In the genomic region with DNA sequence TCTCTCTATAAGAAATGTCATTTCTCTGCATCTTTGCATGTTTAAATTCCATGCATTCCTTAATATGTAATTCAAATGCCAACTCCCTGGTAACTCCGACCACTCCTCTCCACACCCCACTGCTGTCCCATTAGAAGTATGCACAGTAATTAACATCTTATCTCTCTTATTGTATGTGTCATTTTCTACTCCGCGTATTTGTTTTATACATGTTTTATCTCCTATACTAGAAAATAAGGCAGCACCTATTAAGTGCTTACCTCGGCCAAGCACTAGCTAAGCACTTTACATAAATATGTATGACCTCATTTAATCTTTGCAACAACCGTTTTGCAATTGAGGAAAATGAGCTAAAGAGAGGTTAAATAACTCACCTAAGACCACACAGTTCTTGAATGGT, we compare ENCODE assay signal across 1 cellular context.
TF ChIP-seq lines count a peak whose summit lies in the region.

No MANE protein-coding gene starts in this region.

TF ChIP-seq in IMR-90, 13 proteins besides CTCF, POLR2A, EP300 and RAD21:
- TF ChIP-seq CEBPB (IDR thresholded peaks at IDR 0.05; ENCODE audit: low read depth, low read length), result no peak
- no peak for TF ChIP-seq BHLHE40 (IDR thresholded peaks at IDR 0.05; ENCODE audit: low read depth, low read length)
- TF ChIP-seq RFX5 (IDR thresholded peaks at IDR 0.05; ENCODE audit: low read depth, low read length), result no peak
- TF ChIP-seq USF2 (IDR thresholded peaks at IDR 0.05; ENCODE audit: low read depth, low read length), result no peak
- TF ChIP-seq MXI1 (IDR thresholded peaks at IDR 0.05; ENCODE audit: borderline replicate concordance, low read depth, low read length), result no peak
- TF ChIP-seq NFE2L2 (IDR thresholded peaks at IDR 0.05; ENCODE audit: low read depth, low read length), result no peak
- no peak for TF ChIP-seq RCOR1 (IDR thresholded peaks at IDR 0.05; ENCODE audit: insufficient replicate concordance, low read length)
- no peak for TF ChIP-seq ELK1 (IDR thresholded peaks at IDR 0.05; ENCODE audit: borderline replicate concordance, low read depth, low read length)
- no peak for TF ChIP-seq FOS (IDR thresholded peaks at IDR 0.05; ENCODE audit: low read depth, low read length)
- no peak for TF ChIP-seq MAZ (IDR thresholded peaks at IDR 0.05; ENCODE audit: borderline replicate concordance, low read depth, low read length)
- TF ChIP-seq MAFK (IDR thresholded peaks at IDR 0.05; ENCODE audit: low read depth, low read length), result no peak
- no peak for TF ChIP-seq CHD1 (IDR thresholded peaks at IDR 0.05; ENCODE audit: low read depth, low read length)
- TF ChIP-seq SMC3 (IDR thresholded peaks at IDR 0.05; ENCODE audit: low read depth, low read length), result no peak
